ENCODE assay signal across 11 cellular contexts in genomic region chr17:80264793-80265075, GRCh38. TPM values are rescaled to one million over a fixed set of nuclear protein-coding genes. Genes with fewer than 3 reads are reported as not detected.
A peak's percentile ranks its signal among the peaks of the same experiment; 100 is the strongest.
DNase-seq lines count a peak whose midpoint lies in the region; ATAC-seq and TF ChIP-seq lines count a peak whose summit lies in the region.
"Had no signal": no experiment of that assay in that cellular context is flagged by ENCODE, and none has a peak within 500 bp of the region (broad histone marks: within the 10 kb centered on the region; RNA-seq: fewer than 3 reads in every experiment).

No MANE protein-coding gene starts in this region.

- H3K4me1 ChIP-seq in lower lobe of right lung (peaks cover 55% of the 10 kb centered on the region), tibial nerve (peaks cover 0 to 36% (median 32%) of the 10 kb centered on the region in 4 donors)

- no peak for ATAC-seq in lower lobe of right lung
- no peak for ATAC-seq in GM19467 (IDR thresholded peaks at IDR 0.05; ENCODE audit: unreplicated experiment)
- no peak for ATAC-seq in HG02852 (IDR thresholded peaks at IDR 0.05; ENCODE audit: unreplicated experiment)

- no peak for TF ChIP-seq POLR2A in tibial nerve (IDR thresholded peaks at IDR 0.05)

- H3K27me3 Mint-ChIP-seq in activated naive CD4-positive, alpha-beta T cell treated with anti-CD3 and anti-CD28 coated beads, Interleukin-2, amount 50 U/mL, for 24 hours: no peaks in the 10 kb centered on the region
- H3K27me3 Mint-ChIP-seq in activated T-helper 2 cell treated with anti-CD3 and anti-CD28 coated beads, Interferon-gamma antibody, Interleukin-2, Interleukin-4, amounts not matched to agents 10 μg/mL and 5 μg/mL and 100 μg/mL, durations not matched to agents 14 hours and 24 hours and 36 hours (ENCODE audit: low read depth): no peaks in the 10 kb centered on the region

- no peaks in the 10 kb centered on the region for H3K27me3 ChIP-seq in lower lobe of right lung (ENCODE audit: low read depth)
- H3K27me3 ChIP-seq in tibial nerve: no peaks in the 10 kb centered on the region

- WGBS in tibial nerve, 2 donors: 83 to 86% methylated on average over 6 of the region's 6 CpGs

- H3K36me3 ChIP-seq in lower lobe of right lung: peaks cover 36% of the 10 kb centered on the region
- H3K36me3 ChIP-seq in tibial nerve: peaks cover 0 to 50% (median 0%) of the 10 kb centered on the region in 3 donors

- peaks cover 5% of the 10 kb centered on the region for H3K36me3 Mint-ChIP-seq in activated naive CD4-positive, alpha-beta T cell treated with anti-CD3 and anti-CD28 coated beads, Interleukin-2, amount 50 U/mL, for 24 hours
- H3K36me3 Mint-ChIP-seq in activated T-helper 2 cell treated with anti-CD3 and anti-CD28 coated beads, Interferon-gamma antibody, Interleukin-2, Interleukin-4, amounts not matched to agents 10 μg/mL and 5 μg/mL and 100 μg/mL, durations not matched to agents 14 hours and 24 hours and 36 hours (ENCODE audit: low read depth): peaks cover 26% of the 10 kb centered on the region

- peak overlapping the region; percentile 99 for H3K4me3 ChIP-seq in lower lobe of right lung
- H3K4me3 ChIP-seq in tibial nerve: peak overlapping the region in 2 of 4 donors; percentile 50 to 81

- peak overlapping the region; percentile 98 for H3K27ac Mint-ChIP-seq in activated naive CD4-positive, alpha-beta T cell treated with anti-CD3 and anti-CD28 coated beads, Interleukin-2, amount 50 U/mL, for 24 hours
- H3K27ac Mint-ChIP-seq in activated T-helper 2 cell treated with anti-CD3 and anti-CD28 coated beads, Interferon-gamma antibody, Interleukin-2, Interleukin-4, amounts not matched to agents 10 μg/mL and 5 μg/mL and 100 μg/mL, durations not matched to agents 14 hours and 24 hours and 36 hours: peak overlapping the region; percentile 91

- no peak for DNase-seq in activated naive CD4-positive, alpha-beta T cell treated with anti-CD3 and anti-CD28 coated beads, Interleukin-2, amount 50 U/mL, for 16 hours
- DNase-seq in activated T-helper 2 cell treated with anti-CD3 and anti-CD28 coated beads, Interferon-gamma antibody, Interleukin-2, Interleukin-4, amounts not matched to agents 10 μg/mL and 5 μg/mL and 100 μg/mL, durations not matched to agents 14 hours and 24 hours and 36 hours (ENCODE audit: low spot score): no peak
- DNase-seq in lower lobe of right lung (no peak), tibial nerve (ENCODE audit: low spot score in 2 of 2) (no peak), hypothalamus (lab: John Stamatoyannopoulos, UW) (no peak)
- DNase-seq: NCI-H1092 treated with DMSO at 0.1 percent for 48 hours, NCI-H526, trophoblast cell had no signal

- peak overlapping the region; percentile 97 for H3K4me3 Mint-ChIP-seq in activated naive CD4-positive, alpha-beta T cell treated with anti-CD3 and anti-CD28 coated beads, Interleukin-2, amount 50 U/mL, for 24 hours
- peak overlapping the region; percentile 91 for H3K4me3 Mint-ChIP-seq in activated T-helper 2 cell treated with anti-CD3 and anti-CD28 coated beads, Interferon-gamma antibody, Interleukin-2, Interleukin-4, amounts not matched to agents 10 μg/mL and 5 μg/mL and 100 μg/mL, durations not matched to agents 14 hours and 24 hours and 36 hours (ENCODE audit: low read depth)

- TF ChIP-seq CTCF in lower lobe of right lung (IDR thresholded peaks at IDR 0.05) (no peak), tibial nerve (IDR thresholded peaks at IDR 0.05) (no peak)

- intact Hi-C loops in activated T-helper 2 cell treated with anti-CD3 and anti-CD28 coated beads, Interferon-gamma antibody, Interleukin-2, Interleukin-4, amounts not matched to agents 10 μg/mL and 5 μg/mL and 100 μg/mL, durations not matched to agents 14 hours and 24 hours and 36 hours (cut with micrococcal nuclease): loop anchor here (5.0 kb wide), 2 partner anchors 47 to 162 kb away; partner anchors contain the start of gene GAA
- intact Hi-C loops in lower lobe of right lung (cut with DNase I): no loop called here

- peaks cover 44% of the 10 kb centered on the region for H3K4me1 Mint-ChIP-seq in activated naive CD4-positive, alpha-beta T cell treated with anti-CD3 and anti-CD28 coated beads, Interleukin-2, amount 50 U/mL, for 24 hours
- H3K4me1 Mint-ChIP-seq in activated T-helper 2 cell treated with anti-CD3 and anti-CD28 coated beads, Interferon-gamma antibody, Interleukin-2, Interleukin-4, amounts not matched to agents 10 μg/mL and 5 μg/mL and 100 μg/mL, durations not matched to agents 14 hours and 24 hours and 36 hours (ENCODE audit: low read depth): peaks cover 32% of the 10 kb centered on the region

- peak overlapping the region; percentile 98 for H3K27ac ChIP-seq in lower lobe of right lung
- H3K27ac ChIP-seq in tibial nerve: peak overlapping the region in 3 of 4 donors; percentile 96 to 99 (median 97)

- no peak for TF ChIP-seq EP300 in tibial nerve (IDR thresholded peaks at IDR 0.05)

- no peaks in the 10 kb centered on the region for H3K9me3 ChIP-seq in lower lobe of right lung
- no peaks in the 10 kb centered on the region for H3K9me3 ChIP-seq in tibial nerve

- H3K9me3 Mint-ChIP-seq in activated naive CD4-positive, alpha-beta T cell treated with anti-CD3 and anti-CD28 coated beads, Interleukin-2, amount 50 U/mL, for 24 hours: no peaks in the 10 kb centered on the region
- H3K9me3 Mint-ChIP-seq in activated T-helper 2 cell treated with anti-CD3 and anti-CD28 coated beads, Interferon-gamma antibody, Interleukin-2, Interleukin-4, amounts not matched to agents 10 μg/mL and 5 μg/mL and 100 μg/mL, durations not matched to agents 14 hours and 24 hours and 36 hours: no peaks in the 10 kb centered on the region

RNA-seq across cellular contexts. Expression of gene RNF213, which starts 4.1 kb away (rescaled TPM):
- total RNA-seq in activated T-helper 2 cell treated with anti-CD3 and anti-CD28 coated beads, Interferon-gamma antibody, Interleukin-2, Interleukin-4, amounts not matched to agents 10 μg/mL and 5 μg/mL and 100 μg/mL, durations not matched to agents 14 hours and 24 hours and 36 hours: 297 and 309 TPM in 2 replicates
- total RNA-seq in lower lobe of right lung: 300 TPM
- 100 to 1,000 TPM; 107 to 148 (median 119) TPM for total RNA-seq in tibial nerve

RNA-seq across cellular contexts. Expression of gene SLC26A11, which starts 44.5 kb away (rescaled TPM):
- 9.7 TPM in 2 replicates for total RNA-seq in activated T-helper 2 cell treated with anti-CD3 and anti-CD28 coated beads, Interferon-gamma antibody, Interleukin-2, Interleukin-4, amounts not matched to agents 10 μg/mL and 5 μg/mL and 100 μg/mL, durations not matched to agents 14 hours and 24 hours and 36 hours
- total RNA-seq in lower lobe of right lung (42.4 TPM), tibial nerve (10 to 100 TPM; 14.4 to 44.7 (median 21.5) TPM)

RNA-seq across cellular contexts. Expression of gene SGSH, which starts 44.6 kb away (rescaled TPM):
- total RNA-seq in activated T-helper 2 cell treated with anti-CD3 and anti-CD28 coated beads, Interferon-gamma antibody, Interleukin-2, Interleukin-4, amounts not matched to agents 10 μg/mL and 5 μg/mL and 100 μg/mL, durations not matched to agents 14 hours and 24 hours and 36 hours: 25.5 and 29.0 TPM in 2 replicates
- 57.8 TPM for total RNA-seq in lower lobe of right lung
- 10 to 100 TPM; 26.1 to 50.5 (median 34.6) TPM for total RNA-seq in tibial nerve
